In the genomic region with DNA sequence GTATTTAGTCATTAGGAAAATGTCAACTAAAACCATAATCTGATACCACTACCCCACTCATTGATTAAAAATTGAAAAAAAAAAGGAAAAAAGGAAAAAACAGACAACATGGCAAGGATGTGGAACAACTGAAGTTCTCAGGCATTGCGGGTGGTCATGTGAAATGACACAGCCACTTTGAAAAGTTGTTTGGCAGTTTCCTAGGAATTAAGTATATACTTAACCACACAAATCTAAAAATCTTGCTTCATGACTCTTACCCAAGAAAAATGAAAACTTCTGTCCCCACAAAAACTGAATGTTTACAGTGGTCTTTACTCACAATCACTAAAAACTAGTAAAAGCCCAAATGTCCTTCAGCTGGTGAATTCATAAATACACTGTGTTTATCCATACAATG, we compare ENCODE assay signal across 18 cellular contexts.
"Had no signal": no experiment of that assay in that cellular context is flagged by ENCODE, and none has a peak within 500 bp of the region (broad histone marks: within the 10 kb centered on the region; RNA-seq: fewer than 3 reads in every experiment).

No MANE protein-coding gene starts in this region.

- H3K9me3 Mint-ChIP-seq: activated CD4-positive, alpha-beta memory T cell treated with anti-CD3 and anti-CD28 coated beads for 36 hours; activated naive CD4-positive, alpha-beta T cell treated with anti-CD3 and anti-CD28 coated beads for 36 hours; nephron had no signal

- DNase-seq: activated CD4-positive, alpha-beta memory T cell treated with anti-CD3 and anti-CD28 coated beads for 36 hours; activated CD4-positive, alpha-beta T cell treated with anti-CD3 and anti-CD28 coated beads for 36 hours; activated naive CD4-positive, alpha-beta T cell treated with anti-CD3 and anti-CD28 coated beads for 36 hours; activated T-cell treated with anti-CD3 and anti-CD28 coated beads for 4 hours; aorta; cerebellar nuclear complex; effector CD8-positive, alpha-beta T cell; foreskin melanocyte; kidney; left lung; midbrain; retina; stimulated activated CD4-positive, alpha-beta T cell treated with anti-CD3 and anti-CD28 coated beads, Interleukin-2, amount 100 ng/mL, for 24 hours; stimulated activated naive CD4-positive, alpha-beta T cell treated with Interleukin-2 at 50 U/mL for 16 hours had no signal

- H3K27me3 ChIP-seq: breast epithelium, left lung had no signal

- H3K4me1 Mint-ChIP-seq: activated CD4-positive, alpha-beta T cell treated with anti-CD3 and anti-CD28 coated beads for 36 hours; WTC11 had no signal

- H3K4me3 ChIP-seq: breast epithelium, left lung, SK-N-MC had no signal

- H3K27me3 Mint-ChIP-seq: activated CD4-positive, alpha-beta memory T cell treated with anti-CD3 and anti-CD28 coated beads for 36 hours had no signal

- H3K4me3 Mint-ChIP-seq: activated CD4-positive, alpha-beta memory T cell treated with anti-CD3 and anti-CD28 coated beads for 36 hours; activated CD4-positive, alpha-beta T cell treated with anti-CD3 and anti-CD28 coated beads for 36 hours; activated naive CD4-positive, alpha-beta T cell treated with anti-CD3 and anti-CD28 coated beads for 36 hours; nephron; WTC11 had no signal

- H3K27ac ChIP-seq: breast epithelium, SK-N-MC had no signal

- H3K27ac Mint-ChIP-seq: activated CD4-positive, alpha-beta memory T cell treated with anti-CD3 and anti-CD28 coated beads for 36 hours; activated CD4-positive, alpha-beta T cell treated with anti-CD3 and anti-CD28 coated beads for 36 hours; activated naive CD4-positive, alpha-beta T cell treated with anti-CD3 and anti-CD28 coated beads for 36 hours; nephron; WTC11 had no signal

- H3K36me3 ChIP-seq: breast epithelium, left lung had no signal

- H3K36me3 Mint-ChIP-seq: activated CD4-positive, alpha-beta memory T cell treated with anti-CD3 and anti-CD28 coated beads for 36 hours; WTC11 had no signal

- H3K4me1 ChIP-seq: breast epithelium had no signal

- H3K9me3 ChIP-seq: breast epithelium, left lung had no signal
